In genomic region chr9:116589392-116590354, GRCh38 we compare ENCODE assay signal across 9 cellular contexts.
A peak's percentile ranks its signal among the peaks of the same experiment; 100 is the strongest.
DNase-seq lines count a peak whose midpoint lies in the region; ATAC-seq lines count a peak whose summit lies in the region.
"Had no signal": no experiment of that assay in that cellular context is flagged by ENCODE, and none has a peak within 500 bp of the region (broad histone marks: within the 10 kb centered on the region; RNA-seq: fewer than 3 reads in every experiment).

No MANE protein-coding gene starts in this region.

- no CpG with 5 or more reads among the region's 7 CpGs for WGBS in iPS DF 6.9 (ENCODE audit: insufficient coverage, insufficient read length)

- H3K27me3 Mint-ChIP-seq in activated naive CD4-positive, alpha-beta T cell treated with anti-CD3 and anti-CD28 coated beads, Interleukin-2, amount 10 ng/mL, durations not matched to agents 7 days and 5 days, result no peaks in the 10 kb centered on the region
- H3K27me3 Mint-ChIP-seq: stimulated activated naive CD8-positive, alpha-beta T cell treated with anti-CD3 and anti-CD28 coated beads, Interleukin-15, Interleukin-2, amounts not matched to agents 100 ng/mL and 50 ng/mL, for 24 hours had no signal

- H3K36me3 ChIP-seq in iPS DF 6.9 (ENCODE audit: control insufficient read depth, insufficient read depth, low read length), result no peaks in the 10 kb centered on the region

- CTCF ChIA-PET in activated naive CD4-positive, alpha-beta T cell treated with anti-CD3 and anti-CD28 coated beads, Interleukin-2, amount 10 ng/mL, durations not matched to agents 7 days and 5 days (lab: Charles Lee), result interaction anchor here (1.0 to 1.5 kb wide), 5 partner anchors 33 to 271 kb away, joined by 3 to 4 read pairs (median 4); no protein-coding TSS in a partner anchor

- no peak overlapping the region for H3K4me3 ChIP-seq in iPS DF 6.9 (ENCODE audit: low read length)

- no peak overlapping the region for H3K27ac ChIP-seq in iPS DF 6.9 (ENCODE audit: low read length)

- intact Hi-C loops in left cardiac atrium (cut with DNase I), result no loop called here

- H3K4me1 ChIP-seq in iPS DF 6.9 (ENCODE audit: control insufficient read depth, insufficient read depth, low read length), result no peaks in the 10 kb centered on the region

- H3K4me1 Mint-ChIP-seq in activated naive CD4-positive, alpha-beta T cell treated with anti-CD3 and anti-CD28 coated beads, Interleukin-2, amount 10 ng/mL, durations not matched to agents 7 days and 5 days, result no peaks in the 10 kb centered on the region

- no peaks in the 10 kb centered on the region for H3K36me3 Mint-ChIP-seq in activated naive CD4-positive, alpha-beta T cell treated with anti-CD3 and anti-CD28 coated beads, Interleukin-2, amount 10 ng/mL, durations not matched to agents 7 days and 5 days

- H3K27ac Mint-ChIP-seq in activated naive CD4-positive, alpha-beta T cell treated with anti-CD3 and anti-CD28 coated beads, Interleukin-2, amount 10 ng/mL, durations not matched to agents 7 days and 5 days, result no peak overlapping the region
- H3K27ac Mint-ChIP-seq: stimulated activated naive CD8-positive, alpha-beta T cell treated with anti-CD3 and anti-CD28 coated beads, Interleukin-15, Interleukin-2, amounts not matched to agents 100 ng/mL and 50 ng/mL, for 24 hours had no signal

- H3K9me3 ChIP-seq in iPS DF 6.9 (ENCODE audit: control insufficient read depth, insufficient read depth, low read length), result no peaks in the 10 kb centered on the region

- H3K9me3 Mint-ChIP-seq in activated naive CD4-positive, alpha-beta T cell treated with anti-CD3 and anti-CD28 coated beads, Interleukin-2, amount 10 ng/mL, durations not matched to agents 7 days and 5 days, result peaks cover 11% of the 10 kb centered on the region

- no peak overlapping the region for H3K4me3 Mint-ChIP-seq in activated naive CD4-positive, alpha-beta T cell treated with anti-CD3 and anti-CD28 coated beads, Interleukin-2, amount 10 ng/mL, durations not matched to agents 7 days and 5 days
- H3K4me3 Mint-ChIP-seq: stimulated activated naive CD8-positive, alpha-beta T cell treated with anti-CD3 and anti-CD28 coated beads, Interleukin-15, Interleukin-2, amounts not matched to agents 100 ng/mL and 50 ng/mL, for 24 hours had no signal

- peak; percentile 49 for DNase-seq in activated naive CD4-positive, alpha-beta T cell treated with anti-CD3 and anti-CD28 coated beads, Interleukin-2, amount 10 ng/mL, durations not matched to agents 7 days and 5 days
- DNase-seq in activated naive CD4-positive, alpha-beta T cell treated with anti-CD3 and anti-CD28 coated beads, Interleukin-2, amount 50 U/mL, for 16 hours, result no peak
- DNase-seq in SW480 (ENCODE audit: low spot score) (peak; percentile 20), iPS DF 6.9 (ENCODE audit: low read depth, low spot score) (peak; percentile 89), COLO668 (lab: John Stamatoyannopoulos, UW; ENCODE audit: unreplicated experiment) (no peak), left cardiac atrium (no peak)

- ATAC-seq in HG03378 (IDR thresholded peaks at IDR 0.05; ENCODE audit: unreplicated experiment) (peak; percentile 61), GM21367 (IDR thresholded peaks at IDR 0.05; ENCODE audit: unreplicated experiment) (no peak), left cardiac atrium (no peak)

- H3K27me3 ChIP-seq in iPS DF 6.9 (ENCODE audit: control insufficient read depth, insufficient read depth, low read length), result no peaks in the 10 kb centered on the region

Comparison
In these comparisons a context has a peak if more than half of its experiments do, and no peak if none do; other contexts are left out.
1. DNase-seq: peak in activated naive CD4-positive, alpha-beta T cell treated with anti-CD3 and anti-CD28 coated beads, Interleukin-2, amount 10 ng/mL, durations not matched to agents 7 days and 5 days (single experiment), SW480 (single experiment) and iPS DF 6.9 (single experiment); none in activated naive CD4-positive, alpha-beta T cell treated with anti-CD3 and anti-CD28 coated beads, Interleukin-2, amount 50 U/mL, for 16 hours (single experiment), COLO668 (single experiment) and left cardiac atrium (single experiment).